Comparison of ENCODE assay signal across 8 cellular contexts in the genomic region with DNA sequence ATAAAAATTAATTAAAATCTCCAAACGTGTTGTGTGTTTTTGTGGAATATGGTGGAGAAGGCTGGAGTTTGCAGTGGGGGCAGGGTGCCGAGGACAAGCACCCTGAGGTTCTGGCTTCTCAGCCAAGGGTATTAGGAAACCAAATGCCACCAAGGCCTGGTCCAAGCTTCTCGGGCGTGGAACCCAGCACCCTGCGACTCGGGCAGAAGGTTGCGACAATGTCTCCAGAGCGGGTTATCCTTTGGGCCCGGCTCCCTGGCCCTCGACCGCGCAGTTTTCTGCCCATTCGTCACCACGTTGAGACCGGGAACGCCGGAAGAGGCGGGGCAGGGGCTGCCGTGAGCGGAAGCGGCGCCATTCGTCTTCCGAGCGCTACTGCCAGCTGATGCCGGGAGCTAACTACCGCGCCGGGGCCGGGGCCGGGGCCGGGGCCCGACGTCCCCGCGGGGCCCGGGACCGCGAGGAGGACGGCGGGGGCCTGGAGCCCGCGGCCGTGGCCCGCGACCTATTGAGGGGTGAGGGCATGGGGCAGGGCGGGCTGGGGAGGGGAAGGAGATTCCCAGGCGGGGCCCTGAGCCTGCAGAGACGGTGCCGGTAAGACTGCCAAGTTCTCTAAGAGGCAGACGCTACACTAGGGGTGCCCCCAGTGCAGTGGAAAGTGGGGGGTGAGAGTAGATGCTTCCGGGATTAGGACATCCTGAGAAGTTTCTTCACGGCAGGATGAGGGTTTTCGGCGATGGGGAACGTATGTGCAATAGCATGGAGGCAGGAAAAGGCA. TPM values are rescaled to one million over a fixed set of nuclear protein-coding genes. Genes with fewer than 3 reads are reported as not detected.
A peak's percentile ranks its signal among the peaks of the same experiment; 100 is the strongest.
DNase-seq lines count a peak whose midpoint lies in the region; ATAC-seq and TF ChIP-seq lines count a peak whose summit lies in the region.

TSS of gene RRP36 (plus strand) at position 354 of the 778 bp plus-strand sequence. CDS start at position 386, 32 bp downstream.

- peaks cover 26% of the 10 kb centered on the region for H3K36me3 ChIP-seq in BE2C
- peaks cover 31% of the 10 kb centered on the region for H3K36me3 ChIP-seq in PC-9 (ENCODE audit: low read depth)
- peaks cover 49% of the 10 kb centered on the region for H3K36me3 ChIP-seq in muscle layer of colon (ENCODE audit: insufficient read depth, low read length)

- TSS peak; percentile 78 for BruUV-seq in PC-9 (replicated peaks; lab: Mats Ljungman, UMichigan)

- no peaks in the 10 kb centered on the region for H3K9me3 Mint-ChIP-seq in activated T-cell treated with anti-CD3 and anti-CD28 coated beads, Interleukin-2, amount 50 U/mL, for 4 hours

- peak within 1 kb of the TSS; percentile 97 for H3K4me3 Mint-ChIP-seq in activated T-cell treated with anti-CD3 and anti-CD28 coated beads, Interleukin-2, amount 50 U/mL, for 4 hours

- POLR2A ChIA-PET in PC-9 (lab: Charles Lee; ENCODE audit: unreplicated experiment) = interaction anchor here (0.6 to 0.8 kb wide), 4 partner anchors 62 to 1298 kb away, joined by 3 to 6 read pairs (median 4); partner anchors contain the start of gene CNPY3

- peaks cover 41% of the 10 kb centered on the region for H3K79me2 ChIP-seq in PC-9 (ENCODE audit: low read depth)

- H3K27me3 ChIP-seq in BE2C (no peaks in the 10 kb centered on the region), PC-9 (ENCODE audit: insufficient read depth, low read depth) (no peaks in the 10 kb centered on the region), muscle layer of colon (ENCODE audit: control insufficient read depth in 1 of 2, insufficient read depth in 2 of 2, low read length in 2 of 2) (no peaks in the 10 kb centered on the region)

- peak; percentile 68 for ATAC-seq in GM19324 (IDR thresholded peaks at IDR 0.05; ENCODE audit: low FRiP score, unreplicated experiment)
- peak; percentile 95 to 96 for ATAC-seq in activated T-cell treated with anti-CD3 and anti-CD28 coated beads, Interleukin-2, amount 50 U/mL, for 4 hours
- ATAC-seq in esophagus mucosa = peak; percentile 79

- H3K9me2 ChIP-seq in PC-9 (ENCODE audit: insufficient read depth) = no peaks in the 10 kb centered on the region

- H3K27me3 Mint-ChIP-seq in activated T-cell treated with anti-CD3 and anti-CD28 coated beads, Interleukin-2, amount 50 U/mL, for 4 hours (ENCODE audit: low read depth) = no peaks in the 10 kb centered on the region

- H3K9ac ChIP-seq in muscle layer of colon (ENCODE audit: low read length) = peak within 1 kb of the TSS; percentile 65

- peak within 1 kb of the TSS; percentile 99 for H3K4me3 ChIP-seq in BE2C (ENCODE audit: low read depth, low read length)
- peak within 1 kb of the TSS; percentile 79 for H3K4me3 ChIP-seq in PC-9
- H3K4me3 ChIP-seq in muscle layer of colon (ENCODE audit: low read depth in 1 of 2, low read length in 2 of 2) = peak within 1 kb of the TSS; percentile 75 to 95

- H3K4me2 ChIP-seq in PC-9 = peak within 1 kb of the TSS; percentile 88

- H4K20me1 ChIP-seq in PC-9 (ENCODE audit: insufficient read depth) = peaks cover 3% of the 10 kb centered on the region

- intact Hi-C loops in PC-9 (cut with micrococcal nuclease; ENCODE audit: unreplicated experiment) = no loop called here

- peaks cover 38% of the 10 kb centered on the region for H3K4me1 Mint-ChIP-seq in activated T-cell treated with anti-CD3 and anti-CD28 coated beads, Interleukin-2, amount 50 U/mL, for 4 hours (ENCODE audit: low read depth)

- peaks cover 30% of the 10 kb centered on the region; the same call in 1 of the 2 replicates for H3F3A ChIP-seq in PC-9 (ENCODE audit: insufficient read depth, low read depth)

- peaks cover 27% of the 10 kb centered on the region for H3K36me3 Mint-ChIP-seq in activated T-cell treated with anti-CD3 and anti-CD28 coated beads, Interleukin-2, amount 50 U/mL, for 4 hours (ENCODE audit: insufficient read depth)

- TF ChIP-seq CTCF in BE2C (IDR thresholded peaks at IDR 0.05; ENCODE audit: low read depth, low read length) (no peak), PC-9 (conservative IDR thresholded peaks at IDR 0.05) (no peak)

- H3K4me1 ChIP-seq in BE2C (peaks cover 3% of the 10 kb centered on the region; the same call in 1 of the 2 replicates), PC-9 (replicated peaks; ENCODE audit: insufficient read depth) (0 out of 2 replicates have a peak, but pooled peaks cover 10% of the 10 kb centered on the region), muscle layer of colon (ENCODE audit: insufficient read depth, low read length) (peaks cover 32% of the 10 kb centered on the region)

- H3K27ac ChIP-seq in PC-9 (peak within 1 kb of the TSS; percentile 46), muscle layer of colon (ENCODE audit: low read depth, low read length) (peak within 1 kb of the TSS; percentile 99)

- no peaks in the 10 kb centered on the region for H3K9me3 ChIP-seq in BE2C
- no peaks in the 10 kb centered on the region for H3K9me3 ChIP-seq in PC-9 (ENCODE audit: insufficient read depth, low read depth)
- H3K9me3 ChIP-seq in muscle layer of colon (ENCODE audit: low read length) = no peaks in the 10 kb centered on the region

- H2AFZ ChIP-seq in PC-9 = peak within 1 kb of the TSS; percentile 83

- CTCF ChIA-PET in PC-9 (lab: Charles Lee) = no interaction called here

- peak; percentile 87 for DNase-seq in BE2C
- peak; percentile 66 for DNase-seq in HT1080 (ENCODE audit: low read depth)
- DNase-seq in PC-9 = peak; percentile 62 to 66
- peak; percentile 61 for DNase-seq in activated T-cell treated with anti-CD3 and anti-CD28 coated beads, Interleukin-2, amount 50 U/mL, for 4 hours
- DNase-seq in stimulated activated CD8-positive, alpha-beta memory T cell treated with anti-CD3 and anti-CD28 coated beads, Interleukin-7, amount 100 ng/mL, for 1 hour (ENCODE audit: low read depth in 2 of 2) = peak; percentile 33

RNA-seq across cellular contexts. Expression of gene RRP36, which starts in this region (rescaled TPM):
- polyA plus RNA-seq in BE2C (2012; ENCODE audit: insufficient read depth, insufficient read length, low read depth) = 82.4 TPM
- total RNA-seq in HT1080 (2014; rRNA removed; shearing (Covaris generic)) = 134 and 137 TPM in 2 replicates
- 67.5 and 75.9 TPM in 2 replicates for polyA plus RNA-seq in HT1080 (2015; cell fraction: cytosol; rRNA removed)
- 40.6 and 44.1 TPM in 2 replicates for polyA plus RNA-seq in HT1080 (2015; cell fraction: nucleus; rRNA removed)
- total RNA-seq in PC-9 (2021) (45.2 and 62.5 TPM in 2 replicates), esophagus mucosa (48.3 TPM)
- total RNA-seq in activated T-cell treated with anti-CD3 and anti-CD28 coated beads, Interleukin-2, amount 50 U/mL, for 4 hours = 100 to 1,000 TPM in 2 of 3 donors, 10 to 100 TPM in 1; 98.1 to 103 (median 100) TPM

Comparison
In these comparisons a context has a peak if more than half of its experiments do, and no peak if none do; other contexts are left out.
1. Peak in every context shown above with its lines: DNase-seq, ATAC-seq, H3K4me3 ChIP-seq and H3K27ac ChIP-seq.
2. DNase-seq: peak in every context shown above with its lines; median percentile 87 in BE2C; 66 in HT1080; 64 in PC-9; 61 in activated T-cell treated with anti-CD3 and anti-CD28 coated beads, Interleukin-2, amount 50 U/mL, for 4 hours; 33 in stimulated activated CD8-positive, alpha-beta memory T cell treated with anti-CD3 and anti-CD28 coated beads, Interleukin-7, amount 100 ng/mL, for 1 hour.